Comparison of ENCODE assay signal across 1 cellular context in the genomic region with DNA sequence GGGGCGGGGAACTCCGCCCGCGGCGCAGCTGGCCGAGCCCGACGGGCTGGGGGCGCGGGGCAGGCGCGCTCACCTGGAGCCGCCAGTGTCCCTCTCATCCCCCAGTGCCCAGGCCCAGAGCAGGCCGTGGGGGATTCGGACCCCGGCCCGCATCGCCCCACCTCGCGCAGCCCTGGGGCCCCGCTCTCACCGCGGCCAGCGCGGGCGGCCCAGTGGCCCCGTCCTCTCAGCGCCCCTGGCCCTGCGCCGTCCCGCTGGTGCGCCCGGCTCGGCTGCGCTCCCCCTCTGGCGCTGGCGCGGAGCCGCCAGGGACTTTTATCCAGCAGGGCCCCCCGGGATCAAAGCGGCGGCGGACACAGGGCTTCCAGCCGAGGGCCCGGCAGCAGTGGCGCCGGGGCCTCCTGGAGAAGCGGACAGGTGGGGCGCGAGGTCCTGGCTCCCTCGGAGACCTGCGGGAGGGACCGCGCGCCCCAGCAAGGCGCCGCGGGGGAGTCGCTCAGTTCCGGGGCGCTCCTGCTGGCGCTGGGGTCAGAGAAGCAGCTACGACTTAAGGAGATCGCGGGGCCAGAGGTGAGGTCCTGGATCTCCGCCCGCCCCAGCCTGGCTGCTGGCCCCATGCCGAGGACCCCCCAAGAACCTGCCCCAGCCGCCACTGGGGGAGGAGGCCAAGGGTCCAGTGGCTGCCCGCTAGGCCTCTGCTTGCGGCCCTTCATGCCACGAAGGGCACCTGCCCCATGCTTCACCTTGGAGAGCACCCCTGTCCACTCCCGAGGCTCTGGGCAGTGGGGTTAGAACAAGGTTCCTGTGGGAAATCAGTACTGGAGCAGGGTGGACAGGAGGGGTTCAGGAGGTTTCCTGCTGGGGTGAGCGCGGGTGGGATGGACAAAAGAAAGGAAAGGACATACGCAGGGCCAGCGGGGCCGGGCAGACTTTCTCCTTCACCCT.
TF ChIP-seq lines count a peak whose summit lies in the region.

No MANE protein-coding gene starts in this region.

TF ChIP-seq in HepG2, 621 proteins besides CTCF, POLR2A, EP300 and RAD21 (continued from another document and continues in another):
- TF ChIP-seq, protein P1, sequence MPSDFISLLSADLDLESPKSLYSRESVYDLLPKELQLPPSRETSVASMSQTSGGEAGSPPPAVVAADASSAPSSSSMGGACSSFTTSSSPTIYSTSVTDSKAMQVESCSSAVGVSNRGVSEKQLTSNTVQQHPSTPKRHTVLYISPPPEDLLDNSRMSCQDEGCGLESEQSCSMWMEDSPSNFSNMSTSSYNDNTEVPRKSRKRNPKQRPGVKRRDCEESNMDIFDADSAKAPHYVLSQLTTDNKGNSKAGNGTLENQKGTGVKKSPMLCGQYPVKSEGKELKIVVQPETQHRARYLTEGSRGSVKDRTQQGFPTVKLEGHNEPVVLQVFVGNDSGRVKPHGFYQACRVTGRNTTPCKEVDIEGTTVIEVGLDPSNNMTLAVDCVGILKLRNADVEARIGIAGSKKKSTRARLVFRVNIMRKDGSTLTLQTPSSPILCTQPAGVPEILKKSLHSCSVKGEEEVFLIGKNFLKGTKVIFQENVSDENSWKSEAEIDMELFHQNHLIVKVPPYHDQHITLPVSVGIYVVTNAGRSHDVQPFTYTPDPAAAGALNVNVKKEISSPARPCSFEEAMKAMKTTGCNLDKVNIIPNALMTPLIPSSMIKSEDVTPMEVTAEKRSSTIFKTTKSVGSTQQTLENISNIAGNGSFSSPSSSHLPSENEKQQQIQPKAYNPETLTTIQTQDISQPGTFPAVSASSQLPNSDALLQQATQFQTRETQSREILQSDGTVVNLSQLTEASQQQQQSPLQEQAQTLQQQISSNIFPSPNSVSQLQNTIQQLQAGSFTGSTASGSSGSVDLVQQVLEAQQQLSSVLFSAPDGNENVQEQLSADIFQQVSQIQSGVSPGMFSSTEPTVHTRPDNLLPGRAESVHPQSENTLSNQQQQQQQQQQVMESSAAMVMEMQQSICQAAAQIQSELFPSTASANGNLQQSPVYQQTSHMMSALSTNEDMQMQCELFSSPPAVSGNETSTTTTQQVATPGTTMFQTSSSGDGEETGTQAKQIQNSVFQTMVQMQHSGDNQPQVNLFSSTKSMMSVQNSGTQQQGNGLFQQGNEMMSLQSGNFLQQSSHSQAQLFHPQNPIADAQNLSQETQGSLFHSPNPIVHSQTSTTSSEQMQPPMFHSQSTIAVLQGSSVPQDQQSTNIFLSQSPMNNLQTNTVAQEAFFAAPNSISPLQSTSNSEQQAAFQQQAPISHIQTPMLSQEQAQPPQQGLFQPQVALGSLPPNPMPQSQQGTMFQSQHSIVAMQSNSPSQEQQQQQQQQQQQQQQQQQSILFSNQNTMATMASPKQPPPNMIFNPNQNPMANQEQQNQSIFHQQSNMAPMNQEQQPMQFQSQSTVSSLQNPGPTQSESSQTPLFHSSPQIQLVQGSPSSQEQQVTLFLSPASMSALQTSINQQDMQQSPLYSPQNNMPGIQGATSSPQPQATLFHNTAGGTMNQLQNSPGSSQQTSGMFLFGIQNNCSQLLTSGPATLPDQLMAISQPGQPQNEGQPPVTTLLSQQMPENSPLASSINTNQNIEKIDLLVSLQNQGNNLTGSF (CRISPR knock-in tag; IDR thresholded peaks at IDR 0.05) = peak; percentile 15; the same call in 1 of the 2 replicates
- TF ChIP-seq SP1 (IDR thresholded peaks at IDR 0.05) = no peak
- TF ChIP-seq SP1 (CRISPR knock-in tag; IDR thresholded peaks at IDR 0.05) = 0 out of 2 replicates have a peak, but pooled peaks have one; percentile 8
- TF ChIP-seq ZNF121 (CRISPR knock-in tag; IDR thresholded peaks at IDR 0.05) = no peak
- no peak for TF ChIP-seq ZNF282 (IDR thresholded peaks at IDR 0.05; ENCODE audit: partially characterized antibody)
- 0 out of 2 replicates have a peak, but pooled peaks have one; percentile 12 for TF ChIP-seq ZNF704 (CRISPR knock-in tag; IDR thresholded peaks at IDR 0.05; ENCODE audit: borderline replicate concordance)
- peak; percentile 71 for TF ChIP-seq ZNF687 (CRISPR knock-in tag; IDR thresholded peaks at IDR 0.05)
- 0 out of 2 replicates have a peak, but pooled peaks have one; percentile 31 for TF ChIP-seq NKX3-1 (CRISPR knock-in tag; IDR thresholded peaks at IDR 0.05)
- no peak for TF ChIP-seq FOXM1 (CRISPR knock-in tag; IDR thresholded peaks at IDR 0.05)
- TF ChIP-seq KLF16 (CRISPR knock-in tag; IDR thresholded peaks at IDR 0.05) = no peak
- no peak for TF ChIP-seq ZNF20 (CRISPR knock-in tag; IDR thresholded peaks at IDR 0.05)
- TF ChIP-seq NR2F2 (IDR thresholded peaks at IDR 0.05; ENCODE audit: borderline replicate concordance, low read depth) = 0 out of 2 replicates have a peak, but pooled peaks have one; percentile 41
- no peak for TF ChIP-seq ZNF790 (CRISPR knock-in tag; IDR thresholded peaks at IDR 0.05; ENCODE audit: borderline replicate concordance)
- 0 out of 2 replicates have a peak, but pooled peaks have one; percentile 41 for TF ChIP-seq GMEB1 (CRISPR knock-in tag; IDR thresholded peaks at IDR 0.05; ENCODE audit: borderline replicate concordance)
- TF ChIP-seq SP2 (CRISPR knock-in tag; IDR thresholded peaks at IDR 0.05) = no peak
- peak; percentile 20; the same call in 1 of the 2 replicates for TF ChIP-seq TFDP1 (CRISPR knock-in tag; IDR thresholded peaks at IDR 0.05; ENCODE audit: borderline replicate concordance)
- TF ChIP-seq MXD4 (CRISPR knock-in tag; IDR thresholded peaks at IDR 0.05) = peak; percentile 48; the same call in 1 of the 2 replicates
- TF ChIP-seq TAF1 (CRISPR knock-in tag; IDR thresholded peaks at IDR 0.05) = peak; percentile 46; the same call in 1 of the 2 replicates
- TF ChIP-seq CBFB (CRISPR knock-in tag; IDR thresholded peaks at IDR 0.05) = no peak
- no peak for TF ChIP-seq ZNF234 (CRISPR knock-in tag; conservative IDR thresholded peaks at IDR 0.05)
- TF ChIP-seq SRSF1 (optimal IDR thresholded peaks at IDR 0.05; ENCODE audit: low read depth, low read length) = peak; percentile 82
- 0 out of 2 replicates have a peak, but pooled peaks have one; percentile 30 for TF ChIP-seq ZBTB7B (CRISPR knock-in tag; IDR thresholded peaks at IDR 0.05)
- no peak for TF ChIP-seq CEBPG (CRISPR knock-in tag; IDR thresholded peaks at IDR 0.05)
- TF ChIP-seq ZNF75D (CRISPR knock-in tag; IDR thresholded peaks at IDR 0.05; ENCODE audit: borderline replicate concordance) = no peak
- TF ChIP-seq ZNF205 (CRISPR knock-in tag; IDR thresholded peaks at IDR 0.05) = no peak
- TF ChIP-seq, protein P2, sequence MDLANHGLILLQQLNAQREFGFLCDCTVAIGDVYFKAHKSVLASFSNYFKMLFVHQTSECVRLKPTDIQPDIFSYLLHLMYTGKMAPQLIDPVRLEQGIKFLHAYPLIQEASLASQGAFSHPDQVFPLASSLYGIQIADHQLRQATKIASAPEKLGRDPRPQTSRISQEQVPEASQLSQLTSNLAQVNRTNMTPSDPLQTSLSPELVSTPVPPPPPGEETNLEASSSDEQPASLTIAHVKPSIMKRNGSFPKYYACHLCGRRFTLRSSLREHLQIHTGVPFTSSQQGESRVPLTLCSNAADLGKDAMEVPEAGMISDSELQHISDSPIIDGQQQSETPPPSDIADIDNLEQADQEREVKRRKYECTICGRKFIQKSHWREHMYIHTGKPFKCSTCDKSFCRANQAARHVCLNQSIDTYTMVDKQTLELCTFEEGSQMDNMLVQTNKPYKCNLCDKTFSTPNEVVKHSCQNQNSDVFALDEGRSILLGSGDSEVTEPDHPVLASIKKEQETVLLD (CRISPR knock-in tag; IDR thresholded peaks at IDR 0.05; ENCODE audit: low read depth) = 0 out of 2 replicates have a peak, but pooled peaks have one; percentile 7
- TF ChIP-seq, protein P3, sequence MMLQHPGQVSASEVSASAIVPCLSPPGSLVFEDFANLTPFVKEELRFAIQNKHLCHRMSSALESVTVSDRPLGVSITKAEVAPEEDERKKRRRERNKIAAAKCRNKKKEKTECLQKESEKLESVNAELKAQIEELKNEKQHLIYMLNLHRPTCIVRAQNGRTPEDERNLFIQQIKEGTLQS (CRISPR knock-in tag; IDR thresholded peaks at IDR 0.05) = 0 out of 2 replicates have a peak, but pooled peaks have one; percentile 15
- peak; percentile 51; the same call in 1 of the 2 replicates for TF ChIP-seq TOPORS (CRISPR knock-in tag; IDR thresholded peaks at IDR 0.05)
- TF ChIP-seq ZNF589 (CRISPR knock-in tag; conservative IDR thresholded peaks at IDR 0.05) = no peak; the same call in 1 of the 2 replicates
- no peak for TF ChIP-seq TEAD2 (CRISPR knock-in tag; IDR thresholded peaks at IDR 0.05)
- TF ChIP-seq ZNF547 (CRISPR knock-in tag; IDR thresholded peaks at IDR 0.05) = peak; percentile 59; the same call in 1 of the 2 replicates
